Comparison of ENCODE assay signal across 8 cellular contexts in the genomic region with DNA sequence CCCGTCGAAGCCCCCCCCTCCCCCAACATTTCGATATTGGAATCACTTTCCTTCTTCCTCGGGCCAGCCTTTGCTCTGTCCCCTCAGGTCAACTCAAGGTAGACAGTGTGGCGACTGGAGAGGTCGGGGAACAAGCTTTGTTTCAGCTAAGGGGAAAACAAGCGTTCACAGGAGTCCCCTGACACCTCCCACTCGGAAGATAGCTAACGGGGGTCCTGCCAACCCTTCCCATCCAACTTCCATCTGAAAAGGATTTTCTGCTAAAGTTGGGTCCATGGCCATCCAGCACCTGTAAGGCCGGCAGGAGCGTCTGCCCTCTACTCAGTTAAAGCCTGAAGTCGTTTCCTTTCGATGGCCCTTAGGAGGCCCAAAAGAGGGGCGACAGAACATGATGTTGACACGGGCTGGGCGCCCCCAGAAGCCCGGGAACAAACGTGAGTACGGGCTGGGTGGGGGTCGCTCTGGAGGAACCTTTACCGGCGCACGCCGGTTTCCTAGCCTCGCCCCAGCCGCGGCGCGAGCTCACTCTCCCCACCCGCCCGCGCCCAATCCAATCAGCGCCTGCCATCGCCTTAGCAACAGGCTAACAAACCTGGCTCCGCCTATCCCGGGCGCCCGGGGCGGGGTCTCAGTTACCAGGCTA. TPM values are rescaled to one million over a fixed set of nuclear protein-coding genes. Genes with fewer than 3 reads are reported as not detected.
DNase-seq lines count a peak whose midpoint lies in the region; ATAC-seq and TF ChIP-seq lines count a peak whose summit lies in the region.

No MANE protein-coding gene starts in this region.

- H3K9me3 ChIP-seq in heart right ventricle: no peaks in the 10 kb centered on the region

- TF ChIP-seq CTCF in GM12875 (IDR thresholded peaks at IDR 0.05; ENCODE audit: borderline replicate concordance, insufficient read depth, low read depth, low read length) (no peak), heart right ventricle (IDR thresholded peaks at IDR 0.05) (no peak), type B pancreatic cell (conservative IDR thresholded peaks at IDR 0.05) (no peak)

- DNase-seq in NCI-H1417 (lab: John Stamatoyannopoulos, UW) (peak; percentile 90 to 95 (median 95)), SW480 (ENCODE audit: low spot score) (peak; percentile 95), heart right ventricle (peak; percentile 98 to 99), posterior cingulate gyrus (peak; percentile 98 to 100 (median 99)), type B pancreatic cell (ENCODE audit: extremely low spot score, unreplicated experiment) (peak; percentile 96)

- peak overlapping the region; percentile 88 for H3K4me3 ChIP-seq in GM12875 (ENCODE audit: low read depth, low read length)
- H3K4me3 ChIP-seq in heart right ventricle: peak overlapping the region; percentile 67 to 84 (median 78)

- H3K27ac ChIP-seq in adipose tissue (ENCODE audit: low read depth, low read length): peak overlapping the region; percentile 86
- H3K27ac ChIP-seq in heart right ventricle: peak overlapping the region; percentile 92 to 99 (median 98)

- peaks cover 17% of the 10 kb centered on the region for H3K4me1 Mint-ChIP-seq in type B pancreatic cell (ENCODE audit: unreplicated experiment)

- intact Hi-C loops in heart right ventricle (cut with DNase I): loop anchor here in 9 of 10 donors (1.0 to 10.0 kb wide), 9 partner anchors 68 to 516 kb away; no protein-coding TSS in a partner anchor
- intact Hi-C loops in posterior cingulate gyrus (cut with DNase I): loop anchor here (1.0 to 10.0 kb wide), 2 partner anchors 77 to 156 kb away; no protein-coding TSS in a partner anchor

- peaks cover 17% of the 10 kb centered on the region for H3K36me3 Mint-ChIP-seq in type B pancreatic cell

- H3K4me3 Mint-ChIP-seq in type B pancreatic cell: peak overlapping the region; percentile 96

- ATAC-seq in HG02798 (IDR thresholded peaks at IDR 0.05; ENCODE audit: poor library complexity, unreplicated experiment) (peak; percentile 56), heart right ventricle (peak; percentile 84 to 94 (median 90))

- H3K4me1 ChIP-seq in heart right ventricle: peaks cover 0 to 54% (median 46%) of the 10 kb centered on the region in 9 donors

- H3K27me3 Mint-ChIP-seq in type B pancreatic cell: no peaks in the 10 kb centered on the region

- H3K9me3 Mint-ChIP-seq in type B pancreatic cell: no peaks in the 10 kb centered on the region

- WGBS in adipose tissue, 3 donors: 0% methylated on average over 36 to 39 of the region's 39 CpGs
- WGBS in heart right ventricle, 2 donors: 0 to 1% methylated on average over 39 of the region's 39 CpGs

- H3K36me3 ChIP-seq in heart right ventricle: peaks cover 0 to 31% (median 5%) of the 10 kb centered on the region in 9 donors

- peak overlapping the region; percentile 100 for H3K27ac Mint-ChIP-seq in type B pancreatic cell

- H3K27me3 ChIP-seq in heart right ventricle: no peaks in the 10 kb centered on the region

RNA-seq across cellular contexts. Expression of a gene that starts 2.5 kb away (rescaled TPM):
- polyA plus RNA-seq in adipose tissue (10 to 100 TPM; 15.2 to 40.0 (median 20.4) TPM), heart right ventricle (1 to 10 TPM; 4.8 to 5.8 TPM)
- total RNA-seq in heart right ventricle (10 to 100 TPM in 8 of 10 donors, 1 to 10 TPM in 2; 9.4 to 61.5 (median 21.0) TPM), type B pancreatic cell (ENCODE audit: low replicate concordance) (98.6 and 109 TPM in 2 replicates)

Comparison
In these comparisons a context has a peak if more than half of its experiments do, and no peak if none do; other contexts are left out.
1. Peak in every context shown above with its lines: DNase-seq, ATAC-seq, H3K4me3 ChIP-seq and H3K27ac ChIP-seq.